11 cellular contexts compared by ENCODE assay signal in genomic region chr6:25224237-25224636, GRCh38. TPM values are rescaled to one million over a fixed set of nuclear protein-coding genes. Genes with fewer than 3 reads are reported as not detected.
DNase-seq lines count a peak whose midpoint lies in the region; ATAC-seq and TF ChIP-seq lines count a peak whose summit lies in the region.
"Had no signal": no experiment of that assay in that cellular context is flagged by ENCODE, and none has a peak within 500 bp of the region (broad histone marks: within the 10 kb centered on the region; RNA-seq: fewer than 3 reads in every experiment).

No MANE protein-coding gene starts in this region.

- no peaks in the 10 kb centered on the region for H3K27me3 Mint-ChIP-seq in stimulated activated naive CD8-positive, alpha-beta T cell treated with anti-CD3 and anti-CD28 coated beads, Interleukin-15, amount 100 ng/mL, for 72 hours
- peaks cover 12% of the 10 kb centered on the region for H3K27me3 Mint-ChIP-seq in nephron progenitor cell (ENCODE audit: low read depth, poor library complexity)

- TF ChIP-seq CTCF in left ventricle myocardium inferior (IDR thresholded peaks at IDR 0.05; ENCODE audit: borderline replicate concordance), result no peak
- no peak for TF ChIP-seq CTCF in OCI-LY3 (IDR thresholded peaks at IDR 0.05; ENCODE audit: low read depth, low read length)
- TF ChIP-seq CTCF in mammary epithelial cell (conservative IDR thresholded peaks at IDR 0.05 in 1 of 2, IDR thresholded peaks at IDR 0.05 in 1 of 2; ENCODE audit: extremely low read depth in 1 of 2, insufficient read depth in 1 of 2, low read depth in 1 of 2, low read length in 2 of 2), result no peak
- TF ChIP-seq CTCF in nephron progenitor cell (IDR thresholded peaks at IDR 0.05), result no peak

- H3K4me2 ChIP-seq in OCI-LY3 (ENCODE audit: low read length) (no peak overlapping the region), mammary epithelial cell (ENCODE audit: insufficient read depth, low read depth, low read length) (no peak overlapping the region)

- 89% methylated on average over 4 of the region's 4 CpGs for WGBS in mammary epithelial cell (ENCODE audit: low coverage, missing lambda C conversion rate)

- peak overlapping the region in 1 of 2 donors; percentile 44 for H3K27ac Mint-ChIP-seq in stimulated activated naive CD8-positive, alpha-beta T cell treated with anti-CD3 and anti-CD28 coated beads, Interleukin-15, amount 100 ng/mL, for 72 hours
- H3K27ac Mint-ChIP-seq in nephron progenitor cell, result no peak overlapping the region

- H3K9me3 Mint-ChIP-seq in stimulated activated naive CD8-positive, alpha-beta T cell treated with anti-CD3 and anti-CD28 coated beads, Interleukin-15, amount 100 ng/mL, for 72 hours, result no peaks in the 10 kb centered on the region
- no peaks in the 10 kb centered on the region for H3K9me3 Mint-ChIP-seq in nephron progenitor cell

- no peaks in the 10 kb centered on the region for H3K36me3 ChIP-seq in left ventricle myocardium inferior
- no peaks in the 10 kb centered on the region for H3K36me3 ChIP-seq in OCI-LY3 (replicated peaks; ENCODE audit: low read depth, low read length)
- H3K36me3 ChIP-seq in mammary epithelial cell (ENCODE audit: insufficient read depth, low read length), result no peaks in the 10 kb centered on the region
- H3K36me3 ChIP-seq: SJSA1 had no signal

- no peak for ATAC-seq in left ventricle myocardium superior
- no peak for ATAC-seq in stimulated activated naive CD8-positive, alpha-beta T cell treated with anti-CD3 and anti-CD28 coated beads, Interleukin-15, amount 100 ng/mL, for 72 hours

- H3K9ac ChIP-seq in OCI-LY3 (ENCODE audit: low read length) (no peak overlapping the region), mammary epithelial cell (ENCODE audit: insufficient read depth, low read length) (no peak overlapping the region)

- in situ Hi-C loops in mammary epithelial cell (cut with MboI; ENCODE audit: low sequenced_read_pairs in 2 of 2), result no loop called here

- H3K4me1 ChIP-seq in left ventricle myocardium inferior (peaks cover 36% of the 10 kb centered on the region), OCI-LY3 (ENCODE audit: low read length) (no peaks in the 10 kb centered on the region), mammary epithelial cell (ENCODE audit: insufficient read depth, low read length) (peaks cover 14% of the 10 kb centered on the region)

- no peaks in the 10 kb centered on the region for H3K27me3 ChIP-seq in left ventricle myocardium inferior (ENCODE audit: low read depth)
- peaks cover 10% of the 10 kb centered on the region; the same call in 1 of the 2 replicates for H3K27me3 ChIP-seq in OCI-LY3 (ENCODE audit: low read depth, low read length)
- H3K27me3 ChIP-seq in mammary epithelial cell (ENCODE audit: insufficient read depth, low read length), result no peaks in the 10 kb centered on the region
- H3K27me3 ChIP-seq: SJSA1 had no signal

- dilution Hi-C loops in mammary epithelial cell (cut with HindIII; ENCODE audit: low sequenced_read_pairs), result no loop called here

- H3K9me3 ChIP-seq in left ventricle myocardium inferior (replicated peaks) (no peaks in the 10 kb centered on the region), OCI-LY3 (ENCODE audit: insufficient read depth, low read length) (no peaks in the 10 kb centered on the region), mammary epithelial cell (replicated peaks; ENCODE audit: insufficient read depth, low read length) (no peaks in the 10 kb centered on the region)
- H3K9me3 ChIP-seq: SJSA1 had no signal

- H3K4me3 Mint-ChIP-seq in stimulated activated naive CD8-positive, alpha-beta T cell treated with anti-CD3 and anti-CD28 coated beads, Interleukin-15, amount 100 ng/mL, for 72 hours, result peak overlapping the region; percentile 64 to 87
- no peak overlapping the region for H3K4me3 Mint-ChIP-seq in nephron progenitor cell

- CTCF ChIA-PET in mammary epithelial cell (lab: Charles Lee; ENCODE audit: low non-redundant PET), result interaction anchor here (0.6 to 1.1 kb wide), 3 partner anchors 138 to 330 kb away, joined by 4 to 5 read pairs (median 4); no protein-coding TSS in a partner anchor

- no peaks in the 10 kb centered on the region for H3K36me3 Mint-ChIP-seq in nephron progenitor cell (ENCODE audit: low read depth)

- intact Hi-C loops in left ventricle myocardium inferior (cut with micrococcal nuclease), result loop anchor here (5.0 to 10.0 kb wide), 2 partner anchors 333 to 491 kb away; no protein-coding TSS in a partner anchor
- intact Hi-C loops in left ventricle myocardium superior (cut with micrococcal nuclease), result no loop called here
- intact Hi-C loops in mammary epithelial cell (cut with micrococcal nuclease), result no loop called here

- H3K27ac ChIP-seq in left ventricle myocardium inferior (replicated peaks) (peak overlapping the region; percentile 29), OCI-LY3 (ENCODE audit: low read length) (no peak overlapping the region), mammary epithelial cell (ENCODE audit: insufficient read depth, low read depth, low read length) (no peak overlapping the region)
- H3K27ac ChIP-seq: PC-9, SJSA1 had no signal

- DNase-seq in left ventricle myocardium inferior (no peak), left ventricle myocardium superior (no peak), mammary epithelial cell (no peak), nephron progenitor cell (no peak), NCI-H510A treated with DMSO at 0.1 percent for 48 hours (lab: John Stamatoyannopoulos, UW) (no peak)
- no peak for DNase-seq in stimulated activated naive CD8-positive, alpha-beta T cell treated with anti-CD3 and anti-CD28 coated beads, Interleukin-15, amount 100 ng/mL, for 72 hours
- DNase-seq in stimulated activated CD4-positive, alpha-beta T cell treated with anti-CD3 and anti-CD28 coated beads, Interleukin-2, amount 100 ng/mL, for 48 hours, result no peak
- DNase-seq: foreskin melanocyte had no signal

- H3K79me2 ChIP-seq in OCI-LY3 (ENCODE audit: low read length) (no peaks in the 10 kb centered on the region), mammary epithelial cell (ENCODE audit: insufficient read depth, low read length) (no peaks in the 10 kb centered on the region)

- H3K4me3 ChIP-seq in left ventricle myocardium inferior (no peak overlapping the region), OCI-LY3 (ENCODE audit: low read length) (no peak overlapping the region), mammary epithelial cell (replicated peaks in 1 of 3; ENCODE audit: insufficient read depth in 1 of 3, low read depth in 2 of 3, low read length in 3 of 3) (no peak overlapping the region)
- H3K4me3 ChIP-seq: PC-9 had no signal

- peak overlapping the region; percentile 17; the same call in 1 of the 2 replicates for H2AFZ ChIP-seq in OCI-LY3 (ENCODE audit: low read depth, low read length)
- H2AFZ ChIP-seq in mammary epithelial cell (ENCODE audit: low read depth, low read length), result peak overlapping the region; percentile 68
- H2AFZ ChIP-seq: PC-9 had no signal

- BruUV-seq in mammary epithelial cell (replicated peaks; lab: Mats Ljungman, UMichigan), result no TSS peak

- H4K20me1 ChIP-seq in OCI-LY3 (ENCODE audit: insufficient read depth, low read length) (no peaks in the 10 kb centered on the region), mammary epithelial cell (ENCODE audit: insufficient read depth, low read length) (no peaks in the 10 kb centered on the region)

- peaks cover 19% of the 10 kb centered on the region for H3K4me1 Mint-ChIP-seq in stimulated activated naive CD8-positive, alpha-beta T cell treated with anti-CD3 and anti-CD28 coated beads, Interleukin-15, amount 100 ng/mL, for 72 hours
- peaks cover 4% of the 10 kb centered on the region for H3K4me1 Mint-ChIP-seq in nephron progenitor cell

RNA-seq across cellular contexts. Expression of gene CARMIL1, which starts 54.9 kb away (rescaled TPM):
- total RNA-seq in left ventricle myocardium inferior (8.4 TPM), left ventricle myocardium superior (4.7 TPM), mammary epithelial cell (10 to 100 TPM; 34.7 to 58.2 TPM)
- 10.1 TPM for polyA plus RNA-seq in mammary epithelial cell
- polyA minus RNA-seq in mammary epithelial cell, result 56.7 TPM
